Comparison of ENCODE assay signal across 23 cellular contexts in genomic region chr11:86241956-86242525, GRCh38.
"Had no signal": no experiment of that assay in that cellular context is flagged by ENCODE, and none has a peak within 500 bp of the region (broad histone marks: within the 10 kb centered on the region; RNA-seq: fewer than 3 reads in every experiment).

No MANE protein-coding gene starts in this region.

- H3K27me3 ChIP-seq: gastroesophageal sphincter, sigmoid colon, testis, uterus had no signal

- H3K27me3 Mint-ChIP-seq: activated B cell treated with CpG ODN at 0.5 μM for 24 hours; activated naive CD8-positive, alpha-beta T cell treated with anti-CD3 and anti-CD28 coated beads, Interleukin-2, amount 50 U/mL, for 24 hours; activated T-cell treated with anti-CD3 and anti-CD28 coated beads, Interleukin-2, amount 50 U/mL, for 24 hours; stimulated activated naive B cell treated with anti-CD40 and anti-IgM and Interleukin-4, amounts not matched to agents 10 μg/mL and 1 μg/mL and 100 μg/mL, for 72 hours had no signal

- H3K4me2 ChIP-seq: smooth muscle cell had no signal

- H3K27ac ChIP-seq: coronary artery, esophagus muscularis mucosa, gastroesophageal sphincter, left ventricle myocardium inferior, sigmoid colon, testis, uterus had no signal

- H3K27ac Mint-ChIP-seq: activated B cell treated with CpG ODN at 0.5 μM for 24 hours; activated naive CD8-positive, alpha-beta T cell treated with anti-CD3 and anti-CD28 coated beads, Interleukin-2, amount 50 U/mL, for 24 hours; activated T-cell treated with anti-CD3 and anti-CD28 coated beads, Interleukin-2, amount 50 U/mL, for 24 hours; mesothelial cell of epicardium; naive thymus-derived CD8-positive, alpha-beta T cell; T-helper 2 cell treated with Interferon-gamma antibody and Interleukin-4, amounts not matched to agents 5 μg/mL and 100 μg/mL, for 36 hours had no signal

- H3K36me3 ChIP-seq: esophagus muscularis mucosa, gastroesophageal sphincter, left ventricle myocardium inferior, sigmoid colon, uterus had no signal

- H3K4me3 ChIP-seq: coronary artery, esophagus muscularis mucosa, gastroesophageal sphincter, left ventricle myocardium inferior, sigmoid colon, smooth muscle cell, testis, uterus had no signal

- ATAC-seq: gastroesophageal sphincter; naive thymus-derived CD8-positive, alpha-beta T cell; stimulated activated naive B cell treated with anti-CD40 and anti-IgM and Interleukin-4, amounts not matched to agents 10 μg/mL and 1 μg/mL and 100 μg/mL, for 72 hours had no signal

- H3K36me3 Mint-ChIP-seq: mesothelial cell of epicardium; naive thymus-derived CD8-positive, alpha-beta T cell; stimulated activated naive B cell treated with anti-CD40 and anti-IgM and Interleukin-4, amounts not matched to agents 10 μg/mL and 1 μg/mL and 100 μg/mL, for 72 hours had no signal

- H3K4me3 Mint-ChIP-seq: activated B cell treated with CpG ODN at 0.5 μM for 24 hours; activated naive CD8-positive, alpha-beta T cell treated with anti-CD3 and anti-CD28 coated beads, Interleukin-2, amount 50 U/mL, for 24 hours; activated T-cell treated with anti-CD3 and anti-CD28 coated beads, Interleukin-2, amount 50 U/mL, for 24 hours; mesothelial cell of epicardium; stimulated activated naive B cell treated with anti-CD40 and anti-IgM and Interleukin-4, amounts not matched to agents 10 μg/mL and 1 μg/mL and 100 μg/mL, for 72 hours; T-helper 2 cell treated with Interferon-gamma antibody and Interleukin-4, amounts not matched to agents 5 μg/mL and 100 μg/mL, for 36 hours had no signal

- H3K9me3 ChIP-seq: esophagus muscularis mucosa, gastroesophageal sphincter, left ventricle myocardium inferior, sigmoid colon, testis, uterus had no signal

- DNase-seq: activated B cell treated with CpG ODN at 0.5 μM for 24 hours; activated CD4-positive, alpha-beta T cell treated with anti-CD3 and anti-CD28 coated beads for 48 hours; activated naive CD4-positive, alpha-beta T cell treated with Interleukin-2 at 50 U/mL for 16 hours; activated naive CD8-positive, alpha-beta T cell treated with anti-CD3 and anti-CD28 coated beads, Interleukin-2, amount 50 U/mL, for 24 hours; activated T-cell treated with anti-CD3 and anti-CD28 coated beads, Interleukin-2, amount 50 U/mL, for 24 hours; cerebellar nuclear complex; head of caudate nucleus; hypothalamus; left ventricle myocardium inferior; naive thymus-derived CD8-positive, alpha-beta T cell; sigmoid colon; stimulated activated CD4-positive, alpha-beta T cell treated with anti-CD3 and anti-CD28 coated beads, Interleukin-2, amount 100 ng/mL, for 48 hours; stimulated activated CD8-positive, alpha-beta memory T cell treated with anti-CD3 and anti-CD28 coated beads, Interleukin-4, amount 100 ng/mL, for 48 hours; stimulated activated naive B cell treated with anti-CD40 and anti-IgM and Interleukin-4, amounts not matched to agents 10 μg/mL and 1 μg/mL and 100 μg/mL, for 72 hours; testis; trophoblast cell; uterus had no signal

- H3K9me3 Mint-ChIP-seq: activated B cell treated with CpG ODN at 0.5 μM for 24 hours; activated naive CD8-positive, alpha-beta T cell treated with anti-CD3 and anti-CD28 coated beads, Interleukin-2, amount 50 U/mL, for 24 hours; activated T-cell treated with anti-CD3 and anti-CD28 coated beads, Interleukin-2, amount 50 U/mL, for 24 hours; mesothelial cell of epicardium; naive thymus-derived CD8-positive, alpha-beta T cell; stimulated activated naive B cell treated with anti-CD40 and anti-IgM and Interleukin-4, amounts not matched to agents 10 μg/mL and 1 μg/mL and 100 μg/mL, for 72 hours; T-helper 2 cell treated with Interferon-gamma antibody and Interleukin-4, amounts not matched to agents 5 μg/mL and 100 μg/mL, for 36 hours had no signal
